ENCODE assay signal across 27 cellular contexts in genomic region chr4:29596228-29596627, GRCh38.
DNase-seq lines count a peak whose midpoint lies in the region; ATAC-seq and TF ChIP-seq lines count a peak whose summit lies in the region.
"Had no signal": no experiment of that assay in that cellular context is flagged by ENCODE, and none has a peak within 500 bp of the region (broad histone marks: within the 10 kb centered on the region; RNA-seq: fewer than 3 reads in every experiment).

No MANE protein-coding gene starts in this region.

- H3K4me3 ChIP-seq in PC-3 (ENCODE audit: low read length): no peak overlapping the region
- H3K4me3 ChIP-seq: A549; BLaER1; BLaER1 treated with 17β-estradiol and CSF1 and Interleukin-3, amounts not matched to agents 10 nM and 100 nM had no signal

- intact Hi-C loops in PC-3 (cut with micrococcal nuclease): no loop called here

- peak overlapping the region; percentile 56 for H2AFZ ChIP-seq in PC-3 (ENCODE audit: low read length)

- CTCF ChIA-PET in PC-3 (lab: Charles Lee): no interaction called here

- H3K9me3 ChIP-seq in PC-3 (ENCODE audit: low read length): no peaks in the 10 kb centered on the region
- H3K9me3 ChIP-seq: A549; BE2C; BLaER1; BLaER1 treated with 17β-estradiol and CSF1 and Interleukin-3, amounts not matched to agents 10 nM and 100 nM; Caco-2 had no signal

- no peaks in the 10 kb centered on the region for H3F3A ChIP-seq in PC-3 (ENCODE audit: low read length, unreplicated experiment)

- peaks cover 13% of the 10 kb centered on the region for H3K4me1 ChIP-seq in PC-3 (ENCODE audit: insufficient read depth, low read length)
- H3K4me1 ChIP-seq: A549; BE2C; BLaER1; BLaER1 treated with 17β-estradiol and CSF1 and Interleukin-3, amounts not matched to agents 10 nM and 100 nM; Caco-2 had no signal

- peak overlapping the region; percentile 49 for H3K4me2 ChIP-seq in PC-3 (ENCODE audit: low read length)
- H3K4me2 ChIP-seq: A549; BLaER1; BLaER1 treated with 17β-estradiol and CSF1 and Interleukin-3, amounts not matched to agents 10 nM and 100 nM had no signal

- peak; percentile 68 for DNase-seq in PC-3
- DNase-seq: 8988T; ACHN; AML-193; BE2C; C1 segment of cervical spinal cord; Caco-2; Calu3; CD4-positive, alpha-beta memory T cell; CD4-positive, alpha-beta T cell; CD4-positive, CD25-positive, alpha-beta regulatory T cell; CD8-positive, alpha-beta memory T cell; CD8-positive, alpha-beta T cell; COR-L47; DMS 273 treated with DMSO at 0.1 percent for 48 hours; DMS153; DMS53; DMS79; DMS79 treated with DMSO at 0.1 percent for 48 hours; DND-41; EL had no signal

- ATAC-seq in PC-3 (peak; percentile 85), GM18498 (IDR thresholded peaks at IDR 0.05; ENCODE audit: unreplicated experiment) (no peak)
- ATAC-seq: A549; CD8-positive, alpha-beta T cell had no signal

- no peaks in the 10 kb centered on the region for H3K79me2 ChIP-seq in PC-3 (ENCODE audit: low read length)

- POLR2A ChIA-PET in PC-3 (lab: Charles Lee; ENCODE audit: unreplicated experiment): no interaction called here

- H3K9me2 ChIP-seq in PC-3 (replicated peaks; ENCODE audit: low read length): no peaks in the 10 kb centered on the region

- no peaks in the 10 kb centered on the region for H3K27me3 ChIP-seq in PC-3 (ENCODE audit: low read length)
- H3K27me3 ChIP-seq: BE2C; BLaER1; BLaER1 treated with 17β-estradiol and CSF1 and Interleukin-3, amounts not matched to agents 10 nM and 100 nM had no signal

- no TSS peak for BruUV-seq in PC-3 (replicated peaks; lab: Mats Ljungman, UMichigan)

- no peak for TF ChIP-seq CTCF in PC-3 (conservative IDR thresholded peaks at IDR 0.05; ENCODE audit: low read depth, low read length)

- peak overlapping the region; percentile 76 for H3K27ac ChIP-seq in PC-3 (ENCODE audit: low read length)
- H3K27ac ChIP-seq: 22Rv1; A549; BLaER1; BLaER1 treated with 17β-estradiol and CSF1 and Interleukin-3, amounts not matched to agents 10 nM and 100 nM; C4-2B had no signal

- H3K9ac ChIP-seq in PC-3 (ENCODE audit: low read length): peak overlapping the region; percentile 49
- H3K9ac ChIP-seq: BLaER1; BLaER1 treated with 17β-estradiol and CSF1 and Interleukin-3, amounts not matched to agents 10 nM and 100 nM had no signal

- H3K36me3 ChIP-seq in PC-3 (ENCODE audit: low read depth, low read length): no peaks in the 10 kb centered on the region
- H3K36me3 ChIP-seq: BE2C; BLaER1; BLaER1 treated with 17β-estradiol and CSF1 and Interleukin-3, amounts not matched to agents 10 nM and 100 nM had no signal

- no peaks in the 10 kb centered on the region for H4K20me1 ChIP-seq in PC-3 (ENCODE audit: low read length)
- H4K20me1 ChIP-seq: BLaER1; BLaER1 treated with 17β-estradiol and CSF1 and Interleukin-3, amounts not matched to agents 10 nM and 100 nM had no signal
